Comparison of ENCODE assay signal across 16 cellular contexts in the genomic region with DNA sequence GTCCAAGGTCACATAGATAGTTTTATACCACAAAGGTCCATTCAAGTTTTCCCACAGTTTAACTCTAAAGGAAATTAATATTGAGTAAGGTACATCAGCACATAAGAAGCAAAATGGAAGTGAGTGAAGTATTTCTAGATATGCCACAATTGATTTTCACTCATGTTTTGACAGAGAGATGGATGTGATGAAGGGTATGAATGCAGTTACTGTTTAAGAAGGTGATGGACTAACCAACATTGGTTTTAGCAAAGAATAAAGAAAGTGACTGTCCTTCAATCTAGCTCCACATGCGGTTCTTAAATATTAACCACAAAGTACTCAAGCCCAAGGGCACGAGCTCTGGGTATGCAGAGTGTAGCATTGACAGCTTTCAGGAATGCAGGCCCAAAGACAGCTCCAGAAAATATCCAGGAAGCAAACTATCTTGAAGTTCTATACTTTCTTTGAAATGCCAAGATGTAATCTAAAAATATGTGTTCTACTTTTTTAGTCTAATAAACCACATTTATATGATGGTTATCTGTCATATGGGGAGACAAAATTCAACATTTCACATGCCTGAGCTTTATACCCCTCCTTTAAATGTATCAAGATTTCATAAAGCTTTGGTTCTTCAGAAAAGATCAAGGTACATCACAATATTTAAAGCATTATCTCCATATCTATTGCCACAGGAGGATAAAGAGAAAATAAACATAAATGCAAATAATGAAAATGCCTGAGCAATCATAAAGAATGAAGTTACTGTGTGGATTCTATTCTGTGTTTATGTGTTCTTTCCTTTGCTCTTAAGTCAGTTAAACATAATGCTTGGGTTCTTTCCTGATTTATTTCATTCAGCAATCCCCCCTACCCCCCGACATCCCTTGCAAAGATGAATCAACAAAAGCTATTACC. TPM values are rescaled to one million over a fixed set of nuclear protein-coding genes. Genes with fewer than 3 reads are reported as not detected.
DNase-seq lines count a peak whose midpoint lies in the region; ATAC-seq and TF ChIP-seq lines count a peak whose summit lies in the region.
"Had no signal": no experiment of that assay in that cellular context is flagged by ENCODE, and none has a peak within 500 bp of the region (broad histone marks: within the 10 kb centered on the region; RNA-seq: fewer than 3 reads in every experiment).

No MANE protein-coding gene starts in this region.

- H3K27me3 Mint-ChIP-seq in progenitor cell of endocrine pancreas, result peaks cover 3% of the 10 kb centered on the region

- H3K4me3 Mint-ChIP-seq in progenitor cell of endocrine pancreas (ENCODE audit: low read depth), result no peak overlapping the region
- H3K4me3 Mint-ChIP-seq: GM23338 had no signal

- ATAC-seq in left colon, result no peak
- no peak for ATAC-seq in GM18498 (IDR thresholded peaks at IDR 0.05; ENCODE audit: unreplicated experiment)
- no peak for ATAC-seq in GM21526 (IDR thresholded peaks at IDR 0.05; ENCODE audit: low FRiP score, unreplicated experiment)
- ATAC-seq: GM23338, HCT116, K562 had no signal

- peaks cover 14% of the 10 kb centered on the region for H3K9me3 Mint-ChIP-seq in progenitor cell of endocrine pancreas (ENCODE audit: low read depth)

- H3K36me3 Mint-ChIP-seq in progenitor cell of endocrine pancreas (ENCODE audit: insufficient read depth), result no peaks in the 10 kb centered on the region

- DNase-seq in COLO829 (ENCODE audit: low spot score), result peak; percentile 63
- peak; percentile 84 to 92 for DNase-seq in NCI-H526 (lab: John Stamatoyannopoulos, UW)
- peak; percentile 34 for DNase-seq in kidney tubule cell (ENCODE audit: low spot score)
- DNase-seq in progenitor cell of endocrine pancreas (ENCODE audit: low spot score, unreplicated experiment), result no peak
- DNase-seq in left colon, result no peak
- DNase-seq: DMS79 treated with DMSO at 0.1 percent for 48 hours, NCI-H1436 treated with DMSO at 0.1 percent for 48 hours, NCI-H2029 treated with DMSO at 0.1 percent for 48 hours, NCI-H2171 treated with DMSO at 0.1 percent for 48 hours had no signal

- intact Hi-C loops in left colon (cut with DNase I, micrococcal nuclease), result no loop called here

- no peak for TF ChIP-seq CTCF in progenitor cell of endocrine pancreas (IDR thresholded peaks at IDR 0.05; ENCODE audit: unreplicated experiment)

- peak overlapping the region; percentile 68 for H3K27ac Mint-ChIP-seq in progenitor cell of endocrine pancreas

- H3K4me1 Mint-ChIP-seq in progenitor cell of endocrine pancreas (ENCODE audit: low read depth), result peaks cover 27% of the 10 kb centered on the region
- H3K4me1 Mint-ChIP-seq: GM23338 had no signal

RNA-seq across cellular contexts. Expression of gene SCN1A, which starts 6.7 kb away (rescaled TPM):
- total RNA-seq in progenitor cell of endocrine pancreas, result 0.26 and 0.62 TPM in 2 replicates
- not detected for total RNA-seq in left colon
- total RNA-seq: G401, K562, SJSA1 had no signal

Comparison
In these comparisons a context has a peak if more than half of its experiments do, and no peak if none do; other contexts are left out.
1. DNase-seq: peak in COLO829 (single experiment), NCI-H526 (2 of 2) and kidney tubule cell (single experiment); none in progenitor cell of endocrine pancreas (single experiment) and left colon (0 of 2).